In the genomic region with DNA sequence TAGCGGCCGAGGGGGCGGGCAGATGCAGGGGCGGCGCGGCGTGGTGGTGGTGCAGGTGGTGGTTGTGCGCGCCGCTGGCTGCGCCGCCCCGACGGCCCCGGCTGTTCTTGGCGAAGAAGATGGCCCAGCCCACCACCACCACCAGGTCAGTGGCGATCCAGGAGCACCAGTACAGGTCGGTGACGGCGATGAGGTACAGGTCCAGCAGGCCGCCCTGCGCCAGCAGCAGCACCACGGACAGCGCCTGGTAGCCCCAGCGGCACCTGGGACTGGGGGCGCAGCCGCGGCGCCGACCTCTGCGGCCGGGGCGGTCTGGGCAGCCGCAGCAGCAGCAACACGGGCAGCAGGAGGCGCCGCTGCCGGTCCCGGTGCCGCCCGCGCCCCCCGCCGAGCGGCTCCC, we compare ENCODE assay signal across 8 cellular contexts. TPM values are rescaled to one million over a fixed set of nuclear protein-coding genes. Genes with fewer than 3 reads are reported as not detected.
DNase-seq lines count a peak whose midpoint lies in the region; ATAC-seq and TF ChIP-seq lines count a peak whose summit lies in the region.

No MANE protein-coding gene starts in this region.

- no peak for ATAC-seq in HG02970 (IDR thresholded peaks at IDR 0.05; ENCODE audit: low FRiP score, unreplicated experiment)

- H3K36me3 ChIP-seq in osteoblast (ENCODE audit: insufficient read depth, low read length): no peaks in the 10 kb centered on the region

- peak; percentile 81 for DNase-seq in AG20443 (ENCODE audit: low spot score)
- no peak for DNase-seq in Jurkat, Clone E6-1 (ENCODE audit: low read depth, low spot score)
- DNase-seq in activated CD8-positive, alpha-beta memory T cell treated with anti-CD3 and anti-CD28 coated beads, Interleukin-2, amount 50 U/mL, for 48 hours: peak; percentile 81
- DNase-seq in fibroblast of pulmonary artery (ENCODE audit: low read depth): peak; percentile 53
- peak; percentile 95 for DNase-seq in osteoblast (ENCODE audit: insufficient read length, low spot score, missing footprints)
- DNase-seq in T1000 (lab: John Stamatoyannopoulos, UW): no peak
- no peak for DNase-seq in NCI-H82 treated with DMSO at 0.1 percent for 48 hours (lab: John Stamatoyannopoulos, UW; ENCODE audit: unreplicated experiment)

- peaks cover 37% of the 10 kb centered on the region for H3K27me3 ChIP-seq in osteoblast (ENCODE audit: insufficient read depth, low read length)

- H3K4me2 ChIP-seq in osteoblast (ENCODE audit: insufficient read depth, low read length): no peak overlapping the region

- H4K20me1 ChIP-seq in osteoblast (ENCODE audit: insufficient read depth, low read length): no peaks in the 10 kb centered on the region

- TF ChIP-seq CTCF in fibroblast of pulmonary artery (IDR thresholded peaks at IDR 0.05; ENCODE audit: low read length, missing control alignments) (no peak), osteoblast (IDR thresholded peaks at IDR 0.05; ENCODE audit: extremely low read depth, low read depth, low read length) (no peak)

- H2AFZ ChIP-seq in osteoblast (ENCODE audit: low read length): no peak overlapping the region

- H3K9me3 ChIP-seq in osteoblast (ENCODE audit: low read depth, low read length): no peaks in the 10 kb centered on the region

- H3K79me2 ChIP-seq in osteoblast (ENCODE audit: insufficient read depth, low read length): no peaks in the 10 kb centered on the region

- H3K27ac ChIP-seq in osteoblast (ENCODE audit: low read depth, low read length): no peak overlapping the region

- no peaks in the 10 kb centered on the region for H3K4me1 ChIP-seq in osteoblast (ENCODE audit: insufficient read depth, low read length)

- H3K4me3 ChIP-seq in Jurkat, Clone E6-1 (ENCODE audit: low read length): peak overlapping the region; percentile 43
- H3K4me3 ChIP-seq in fibroblast of pulmonary artery (replicated peaks; ENCODE audit: low read depth, low read length) (no peak overlapping the region), osteoblast (ENCODE audit: insufficient read depth, low read length) (no peak overlapping the region)

RNA-seq across cellular contexts. Expression of a gene that starts 0.9 kb away (rescaled TPM):
- 1.7 TPM for polyA plus RNA-seq in Jurkat, Clone E6-1 (2012; ENCODE audit: insufficient read depth, insufficient read length)
- total RNA-seq in osteoblast: under 0.01 TPM in 1 of 2 replicates, not detected in the other

RNA-seq across cellular contexts. Expression of a gene that starts 35.5 kb away (rescaled TPM):
- 8.4 TPM for polyA plus RNA-seq in Jurkat, Clone E6-1 (2012; ENCODE audit: insufficient read depth, insufficient read length)
- 6.2 TPM in 2 replicates for total RNA-seq in osteoblast

RNA-seq across cellular contexts. Expression of a gene that starts 38.8 kb away (rescaled TPM):
- 89.4 TPM for polyA plus RNA-seq in Jurkat, Clone E6-1 (2012; ENCODE audit: insufficient read depth, insufficient read length)
- 25.6 and 31.8 TPM in 2 replicates for total RNA-seq in osteoblast

Comparison
In these comparisons a context has a peak if more than half of its experiments do, and no peak if none do; other contexts are left out.
1. DNase-seq: peak in AG20443 (single experiment), activated CD8-positive, alpha-beta memory T cell treated with anti-CD3 and anti-CD28 coated beads, Interleukin-2, amount 50 U/mL, for 48 hours (single experiment), fibroblast of pulmonary artery (single experiment) and osteoblast (single experiment); none in Jurkat, Clone E6-1 (single experiment), T1000 (single experiment) and NCI-H82 treated with DMSO at 0.1 percent for 48 hours (single experiment).